ENCODE assay signal across 9 cellular contexts in genomic region chr4:33974270-33974669, GRCh38.
"Had no signal": no experiment of that assay in that cellular context is flagged by ENCODE, and none has a peak within 500 bp of the region (broad histone marks: within the 10 kb centered on the region; RNA-seq: fewer than 3 reads in every experiment).

No MANE protein-coding gene starts in this region.

- H2AFZ ChIP-seq: GM23248 had no signal

- DNase-seq: GM23248, GOT3, H7, HFFc6, IMR-90, KG1 had no signal

- H3K9me3 ChIP-seq: HAP-1 had no signal

- H3K27ac ChIP-seq: GM23248 had no signal

- H3K36me3 ChIP-seq: HAP-1 had no signal

- ATAC-seq: HCT116, K562 had no signal

- H3K4me3 ChIP-seq: GM23248, HAP-1, K562 had no signal

- H3K9ac ChIP-seq: GM23248 had no signal
